In genomic region chr3:46952813-46953212, GRCh38 we compare ENCODE assay signal across 1 cellular context.
TF ChIP-seq lines count a peak whose summit lies in the region.

No MANE protein-coding gene starts in this region.

TF ChIP-seq in GM12878, 131 proteins besides CTCF, POLR2A, EP300 and RAD21:
- TF ChIP-seq ELK1 (IDR thresholded peaks at IDR 0.05; ENCODE audit: low read depth, low read length): no peak
- TF ChIP-seq FOXM1 (IDR thresholded peaks at IDR 0.05; ENCODE audit: low read depth, low read length): no peak
- TF ChIP-seq USF2 (IDR thresholded peaks at IDR 0.05; ENCODE audit: borderline replicate concordance, low read depth, low read length): no peak
- TF ChIP-seq MXI1 (IDR thresholded peaks at IDR 0.05; ENCODE audit: low read depth, low read length): peak; percentile 36; the same call in 1 of the 2 replicates
TF ChIP-seq in GM12878: peak in this region for 1.
